In the genomic region with DNA sequence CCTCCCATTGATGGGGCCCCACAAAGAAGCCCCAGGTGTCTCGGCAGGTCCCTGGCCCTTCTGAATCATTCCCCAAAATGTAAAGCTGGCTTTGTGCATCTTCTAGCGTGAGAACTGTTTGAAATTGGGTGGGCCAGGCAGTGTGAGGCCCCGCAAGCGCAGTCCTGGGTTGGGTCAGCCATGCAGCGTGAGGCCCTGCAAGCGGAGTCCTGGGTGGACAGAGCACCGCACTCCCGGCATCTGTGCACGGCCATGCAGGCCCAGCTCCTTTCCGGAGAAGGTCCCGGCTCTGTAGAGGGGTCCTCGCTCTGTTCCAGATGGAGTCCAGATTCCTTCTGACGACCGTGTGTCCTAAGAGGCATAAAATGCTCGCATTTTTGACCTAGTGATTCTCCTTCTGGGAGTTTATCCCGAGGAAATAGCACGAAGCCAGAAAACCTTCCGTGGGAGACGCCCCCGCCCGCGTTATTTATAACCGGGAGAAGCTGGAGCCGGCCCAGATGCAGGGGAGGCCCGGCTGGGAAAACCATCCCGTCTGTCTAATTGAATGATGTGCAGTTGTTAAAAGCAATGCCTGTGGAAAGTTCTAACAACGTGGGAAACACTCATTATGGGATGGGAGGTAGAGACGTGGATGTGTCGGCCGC, we compare ENCODE assay signal across 1 cellular context.
TF ChIP-seq lines count a peak whose summit lies in the region.

No MANE protein-coding gene starts in this region.

TF ChIP-seq in SK-N-SH treated with all-trans-retinoic acid at 6 μM for 48 hours, 23 proteins besides CTCF, POLR2A, EP300 and RAD21 (continued from another document):
- TF ChIP-seq, protein P1, sequence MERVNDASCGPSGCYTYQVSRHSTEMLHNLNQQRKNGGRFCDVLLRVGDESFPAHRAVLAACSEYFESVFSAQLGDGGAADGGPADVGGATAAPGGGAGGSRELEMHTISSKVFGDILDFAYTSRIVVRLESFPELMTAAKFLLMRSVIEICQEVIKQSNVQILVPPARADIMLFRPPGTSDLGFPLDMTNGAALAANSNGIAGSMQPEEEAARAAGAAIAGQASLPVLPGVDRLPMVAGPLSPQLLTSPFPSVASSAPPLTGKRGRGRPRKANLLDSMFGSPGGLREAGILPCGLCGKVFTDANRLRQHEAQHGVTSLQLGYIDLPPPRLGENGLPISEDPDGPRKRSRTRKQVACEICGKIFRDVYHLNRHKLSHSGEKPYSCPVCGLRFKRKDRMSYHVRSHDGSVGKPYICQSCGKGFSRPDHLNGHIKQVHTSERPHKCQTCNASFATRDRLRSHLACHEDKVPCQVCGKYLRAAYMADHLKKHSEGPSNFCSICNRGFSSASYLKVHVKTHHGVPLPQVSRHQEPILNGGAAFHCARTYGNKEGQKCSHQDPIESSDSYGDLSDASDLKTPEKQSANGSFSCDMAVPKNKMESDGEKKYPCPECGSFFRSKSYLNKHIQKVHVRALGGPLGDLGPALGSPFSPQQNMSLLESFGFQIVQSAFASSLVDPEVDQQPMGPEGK (CRISPR knock-in tag; IDR thresholded peaks at IDR 0.05; ENCODE audit: borderline replicate concordance) = no peak
- TF ChIP-seq PPARA (CRISPR knock-in tag; IDR thresholded peaks at IDR 0.05; ENCODE audit: borderline replicate concordance) = no peak
- TF ChIP-seq ZNF565 (CRISPR knock-in tag; conservative IDR thresholded peaks at IDR 0.05; ENCODE audit: low read depth) = no peak
- no peak for TF ChIP-seq ZNF8 (CRISPR knock-in tag; IDR thresholded peaks at IDR 0.05)
- TF ChIP-seq TOX (CRISPR knock-in tag; IDR thresholded peaks at IDR 0.05; ENCODE audit: borderline replicate concordance) = no peak
- TF ChIP-seq ZNF70 (CRISPR knock-in tag; IDR thresholded peaks at IDR 0.05) = no peak
- TF ChIP-seq, protein P2, sequence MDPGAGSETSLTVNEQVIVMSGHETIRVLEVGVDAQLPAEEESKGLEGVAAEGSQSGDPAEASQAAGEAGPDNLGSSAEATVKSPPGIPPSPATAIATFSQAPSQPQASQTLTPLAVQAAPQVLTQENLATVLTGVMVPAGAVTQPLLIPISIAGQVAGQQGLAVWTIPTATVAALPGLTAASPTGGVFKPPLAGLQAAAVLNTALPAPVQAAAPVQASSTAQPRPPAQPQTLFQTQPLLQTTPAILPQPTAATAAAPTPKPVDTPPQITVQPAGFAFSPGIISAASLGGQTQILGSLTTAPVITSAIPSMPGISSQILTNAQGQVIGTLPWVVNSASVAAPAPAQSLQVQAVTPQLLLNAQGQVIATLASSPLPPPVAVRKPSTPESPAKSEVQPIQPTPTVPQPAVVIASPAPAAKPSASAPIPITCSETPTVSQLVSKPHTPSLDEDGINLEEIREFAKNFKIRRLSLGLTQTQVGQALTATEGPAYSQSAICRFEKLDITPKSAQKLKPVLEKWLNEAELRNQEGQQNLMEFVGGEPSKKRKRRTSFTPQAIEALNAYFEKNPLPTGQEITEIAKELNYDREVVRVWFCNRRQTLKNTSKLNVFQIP (CRISPR knock-in tag; IDR thresholded peaks at IDR 0.05; ENCODE audit: borderline replicate concordance, low read depth) = no peak
- no peak for TF ChIP-seq OSR1 (CRISPR knock-in tag; IDR thresholded peaks at IDR 0.05)
- TF ChIP-seq RARB (CRISPR knock-in tag; IDR thresholded peaks at IDR 0.05) = no peak
- TF ChIP-seq ESRRG (CRISPR knock-in tag; IDR thresholded peaks at IDR 0.05) = no peak
- TF ChIP-seq SNAI2 (CRISPR knock-in tag; IDR thresholded peaks at IDR 0.05) = no peak
TF ChIP-seq in SK-N-SH treated with all-trans-retinoic acid at 6 μM for 48 hours: peak in this region for 0.
